ENCODE assay signal across 1 cellular context in the genomic region with DNA sequence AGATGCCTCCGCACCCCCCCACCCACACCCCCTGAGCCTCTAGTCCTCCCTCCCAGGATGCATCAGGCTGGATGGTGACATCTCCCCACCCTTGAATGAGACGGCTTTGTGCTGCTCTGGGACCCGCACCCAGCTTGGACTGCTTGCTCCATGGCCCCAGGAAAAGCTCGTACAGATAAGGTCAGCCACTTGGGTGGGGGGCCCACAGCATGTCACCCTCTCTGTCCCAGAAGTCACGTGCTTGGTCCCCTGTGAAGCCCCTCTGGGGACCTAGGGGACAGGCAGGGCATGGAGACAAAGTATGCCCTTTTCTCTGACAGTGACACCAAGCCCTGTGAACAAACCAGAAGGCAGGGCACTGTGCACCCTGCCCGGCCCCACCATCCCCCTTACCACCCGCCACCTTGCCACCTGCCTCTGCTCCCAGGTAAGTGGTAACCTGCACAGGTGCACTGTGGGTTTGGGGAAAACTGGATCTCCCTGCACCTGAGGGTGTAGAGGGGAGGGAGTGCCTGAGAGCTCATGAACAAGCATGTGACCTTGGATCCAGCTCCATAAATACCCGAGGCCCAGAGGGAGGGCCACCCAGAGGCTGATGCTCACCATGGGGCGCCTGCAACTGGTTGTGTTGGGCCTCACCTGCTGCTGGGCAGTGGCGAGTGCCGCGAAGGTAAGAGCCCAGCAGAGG. TPM values are rescaled to one million over a fixed set of nuclear protein-coding genes. Genes with fewer than 3 reads are reported as not detected.
"Had no signal": no experiment of that assay in that cellular context is flagged by ENCODE, and none has a peak within 500 bp of the region (broad histone marks: within the 10 kb centered on the region; RNA-seq: fewer than 3 reads in every experiment).

No MANE protein-coding gene starts in this region.

RNA-seq across cellular contexts. Expression of a gene that starts 20.3 kb away (rescaled TPM):
- total RNA-seq: skeletal muscle tissue had no signal
